In the genomic region with DNA sequence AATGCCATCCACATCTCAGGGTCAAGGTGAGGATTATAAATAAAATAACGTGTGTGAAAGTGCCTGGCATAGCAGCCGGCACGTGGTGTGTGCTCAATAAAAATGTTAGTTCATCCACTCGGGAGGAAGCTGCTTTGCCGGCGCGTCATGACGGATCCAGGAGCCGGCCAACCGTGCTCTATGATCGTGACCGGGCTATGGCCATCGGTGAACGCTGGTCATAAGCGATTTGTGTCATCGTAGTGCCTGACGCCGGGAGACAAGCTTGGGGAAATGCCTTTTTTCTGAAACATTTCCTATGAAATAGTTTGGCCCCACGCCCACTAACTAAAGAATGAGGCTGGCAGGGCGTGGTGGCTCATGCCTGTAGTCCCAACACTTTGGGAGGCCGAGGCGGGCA, we compare ENCODE assay signal across 8 cellular contexts.
DNase-seq lines count a peak whose midpoint lies in the region; ATAC-seq, FAIRE-seq and TF ChIP-seq lines count a peak whose summit lies in the region.

No MANE protein-coding gene starts in this region.

- no peak overlapping the region for H3K27ac Mint-ChIP-seq in activated naive CD8-positive, alpha-beta T cell treated with anti-CD3 and anti-CD28 coated beads for 36 hours
- no peak overlapping the region for H3K27ac Mint-ChIP-seq in activated naive CD4-positive, alpha-beta T cell treated with anti-CD3 and anti-CD28 coated beads, Interleukin-2, amount 50 U/mL, for 72 hours

- H3K4me1 Mint-ChIP-seq in activated naive CD8-positive, alpha-beta T cell treated with anti-CD3 and anti-CD28 coated beads for 36 hours, result peaks cover 6% of the 10 kb centered on the region

- no peaks in the 10 kb centered on the region for H3K9me3 Mint-ChIP-seq in activated naive CD8-positive, alpha-beta T cell treated with anti-CD3 and anti-CD28 coated beads for 36 hours
- no peaks in the 10 kb centered on the region for H3K9me3 Mint-ChIP-seq in activated naive CD4-positive, alpha-beta T cell treated with anti-CD3 and anti-CD28 coated beads, Interleukin-2, amount 50 U/mL, for 72 hours

- H3K27me3 Mint-ChIP-seq in activated naive CD8-positive, alpha-beta T cell treated with anti-CD3 and anti-CD28 coated beads for 36 hours, result peaks cover 65% of the 10 kb centered on the region

- intact Hi-C loops in left cardiac atrium (cut with DNase I), result no loop called here
- intact Hi-C loops in sciatic nerve (cut with DNase I), result no loop called here

- peak overlapping the region; percentile 61 for H3K4me3 Mint-ChIP-seq in activated naive CD8-positive, alpha-beta T cell treated with anti-CD3 and anti-CD28 coated beads for 36 hours

- H3K36me3 Mint-ChIP-seq in activated naive CD8-positive, alpha-beta T cell treated with anti-CD3 and anti-CD28 coated beads for 36 hours, result no peaks in the 10 kb centered on the region
- peaks cover 5% of the 10 kb centered on the region in 2 donors for H3K36me3 Mint-ChIP-seq in activated naive CD4-positive, alpha-beta T cell treated with anti-CD3 and anti-CD28 coated beads, Interleukin-2, amount 50 U/mL, for 72 hours

- no peak for TF ChIP-seq POLR2A in H54 (IDR thresholded peaks at IDR 0.05; ENCODE audit: low read depth, low read length)

- no peak for FAIRE-seq in H54 (lab: Jason Lieb, UNC)

- peak; percentile 71 for DNase-seq in H54 (ENCODE audit: insufficient read length, low spot score)
- no peak for DNase-seq in activated naive CD8-positive, alpha-beta T cell treated with anti-CD3 and anti-CD28 coated beads for 36 hours
- DNase-seq in left cardiac atrium, result peak; percentile 83
- DNase-seq in sciatic nerve (ENCODE audit: low spot score), result peak; percentile 58
- no peak for DNase-seq in medulla oblongata (ENCODE audit: extremely low spot score)
- DNase-seq in activated naive CD4-positive, alpha-beta T cell treated with anti-CD3 and anti-CD28 coated beads, Interleukin-2, amount 50 U/mL, for 72 hours (ENCODE audit: low spot score in 2 of 2), result no peak
- DNase-seq in COR-L47 (lab: John Stamatoyannopoulos, UW), result no peak

- ATAC-seq in left cardiac atrium, result peak; percentile 42 to 61
- ATAC-seq in sciatic nerve, result peak; percentile 68
- ATAC-seq in GM19395 (IDR thresholded peaks at IDR 0.05; ENCODE audit: unreplicated experiment), result no peak
- ATAC-seq in activated naive CD4-positive, alpha-beta T cell treated with anti-CD3 and anti-CD28 coated beads, Interleukin-2, amount 50 U/mL, for 72 hours, result no peak

Comparison
In these comparisons a context has a peak if more than half of its experiments do, and no peak if none do; other contexts are left out.
1. DNase-seq: peak in H54 (single experiment), left cardiac atrium (single experiment) and sciatic nerve (single experiment); none in activated naive CD8-positive, alpha-beta T cell treated with anti-CD3 and anti-CD28 coated beads for 36 hours (single experiment), medulla oblongata (single experiment), activated naive CD4-positive, alpha-beta T cell treated with anti-CD3 and anti-CD28 coated beads, Interleukin-2, amount 50 U/mL, for 72 hours (0 of 2) and COR-L47 (single experiment).
2. ATAC-seq: peak in left cardiac atrium (2 of 2) and sciatic nerve (single experiment); none in GM19395 (single experiment) and activated naive CD4-positive, alpha-beta T cell treated with anti-CD3 and anti-CD28 coated beads, Interleukin-2, amount 50 U/mL, for 72 hours (0 of 2).